In the genomic region with DNA sequence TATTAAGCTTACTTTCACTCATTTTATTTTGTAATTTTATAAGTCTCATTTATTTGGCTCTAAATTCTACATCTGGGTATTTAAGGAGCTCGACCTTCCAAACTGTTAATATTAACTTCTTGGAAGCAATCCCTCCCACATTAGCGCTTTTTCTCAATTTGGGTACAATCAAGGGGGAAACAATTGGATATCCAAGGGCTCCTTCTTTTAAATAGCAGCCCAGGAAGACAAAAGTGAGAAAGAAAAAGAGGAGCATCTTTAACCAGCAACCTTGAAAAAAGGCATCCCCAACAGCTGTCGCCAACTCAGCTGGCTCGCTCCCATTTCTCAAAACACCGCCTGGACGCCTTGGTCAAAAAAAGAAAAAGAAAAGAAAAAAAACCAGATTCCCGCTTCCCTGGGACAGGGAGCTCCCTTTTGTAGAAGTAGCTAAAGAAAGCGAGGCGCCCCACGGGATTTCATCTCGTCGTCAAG, we compare ENCODE assay signal across 8 cellular contexts. TPM values are rescaled to one million over a fixed set of nuclear protein-coding genes. Genes with fewer than 3 reads are reported as not detected.
DNase-seq lines count a peak whose midpoint lies in the region; ATAC-seq and TF ChIP-seq lines count a peak whose summit lies in the region.

No MANE protein-coding gene starts in this region.

- WGBS in heart right ventricle, 2 donors, result 6% methylated on average over 12 of the region's 12 CpGs

- H3K4me1 ChIP-seq in heart right ventricle (peaks cover 0 to 27% (median 11%) of the 10 kb centered on the region in 9 donors), muscle layer of duodenum (ENCODE audit: control insufficient read depth in 1 of 2, insufficient read depth in 2 of 2, low read length in 2 of 2) (peaks cover 0 to 19% of the 10 kb centered on the region in 2 donors), vagina (peaks cover 18% of the 10 kb centered on the region)

- H3K4me3 ChIP-seq in heart right ventricle, result peak overlapping the region; percentile 51 to 76 (median 64)
- H3K4me3 ChIP-seq in coronary artery, result peak overlapping the region; percentile 91
- H3K4me3 ChIP-seq in muscle layer of duodenum (ENCODE audit: low read depth in 1 of 2, low read length in 2 of 2), result peak overlapping the region; percentile 84 to 86
- H3K4me3 ChIP-seq in vagina, result peak overlapping the region; percentile 71 to 74

- H3K27ac ChIP-seq in heart right ventricle (peak overlapping the region; percentile 64 to 92 (median 82)), coronary artery (peak overlapping the region; percentile 87 to 97), muscle layer of duodenum (ENCODE audit: low read length) (peak overlapping the region; percentile 78), vagina (peak overlapping the region; percentile 87)

- H3K36me3 ChIP-seq in heart right ventricle (no peaks in the 10 kb centered on the region), muscle layer of duodenum (ENCODE audit: control insufficient read depth in 1 of 2, insufficient read depth in 2 of 2, low read length in 2 of 2) (no peaks in the 10 kb centered on the region), vagina (no peaks in the 10 kb centered on the region)

- TF ChIP-seq POLR2A in vagina (IDR thresholded peaks at IDR 0.05), result no peak

- intact Hi-C loops in heart right ventricle (cut with DNase I), result loop anchor here in 1 of 10 donors (10.0 kb wide), 1 partner anchor 63 kb away; no protein-coding TSS in a partner anchor
- intact Hi-C loops in Right ventricle myocardium inferior (cut with DNase I), result no loop called here
- intact Hi-C loops in vagina (cut with DNase I), result no loop called here

- no peak for TF ChIP-seq CTCF in heart right ventricle (IDR thresholded peaks at IDR 0.05)
- no peak for TF ChIP-seq CTCF in coronary artery (IDR thresholded peaks at IDR 0.05)
- TF ChIP-seq CTCF in vagina (IDR thresholded peaks at IDR 0.05), result no peak

- DNase-seq in heart right ventricle, result peak; percentile 59 to 63
- no peak for DNase-seq in Right ventricle myocardium inferior (ENCODE audit: missing footprints)
- DNase-seq in coronary artery (ENCODE audit: low spot score), result no peak
- DNase-seq in vagina (ENCODE audit: extremely low spot score in 2 of 2), result no peak

- H3K27me3 ChIP-seq in heart right ventricle (peaks cover 0 to 74% (median 31%) of the 10 kb centered on the region in 7 donors), muscle layer of duodenum (ENCODE audit: low read depth, low read length) (no peaks in the 10 kb centered on the region), vagina (no peaks in the 10 kb centered on the region)

- H3K9me3 ChIP-seq in heart right ventricle (no peaks in the 10 kb centered on the region), muscle layer of duodenum (ENCODE audit: control insufficient read depth in 1 of 2, low read length in 2 of 2) (no peaks in the 10 kb centered on the region), vagina (no peaks in the 10 kb centered on the region)

- ATAC-seq in heart right ventricle (no peak), Right ventricle myocardium inferior (no peak), GM19328 (IDR thresholded peaks at IDR 0.05; ENCODE audit: unreplicated experiment) (no peak), HG02798 (IDR thresholded peaks at IDR 0.05; ENCODE audit: poor library complexity, unreplicated experiment) (no peak), GM19395 (IDR thresholded peaks at IDR 0.05; ENCODE audit: unreplicated experiment) (no peak)

RNA-seq across cellular contexts. Expression of a gene that starts 0.9 kb away (rescaled TPM):
- total RNA-seq in heart right ventricle (1 to 10 TPM; 1.4 to 2.2 (median 1.7) TPM), Right ventricle myocardium inferior (2.0 TPM), vagina (5.6 TPM)
- polyA plus RNA-seq in heart right ventricle, result 1 to 10 TPM in 1 of 2 donors, under 1 TPM in 1; 0.75 to 1.2 TPM

Comparison
In these comparisons a context has a peak if more than half of its experiments do, and no peak if none do; other contexts are left out.
1. DNase-seq: peak in heart right ventricle (2 of 2); none in Right ventricle myocardium inferior (single experiment), coronary artery (single experiment) and vagina (0 of 2).
2. Peak in every context shown above with its lines, with median percentiles within 50 percentile points of each other: H3K27ac ChIP-seq and H3K4me3 ChIP-seq.